In genomic region chr5:122885038-122885517, GRCh38 we compare ENCODE assay signal across 13 cellular contexts.
"Had no signal": no experiment of that assay in that cellular context is flagged by ENCODE, and none has a peak within 500 bp of the region (broad histone marks: within the 10 kb centered on the region; RNA-seq: fewer than 3 reads in every experiment).

No MANE protein-coding gene starts in this region.

- H3K27me3 ChIP-seq: gastrocnemius medialis, heart right ventricle, ovary, tibial artery had no signal

- H3K36me3 ChIP-seq: gastrocnemius medialis, heart right ventricle, ovary, tibial artery had no signal

- H3K27me3 Mint-ChIP-seq: dendritic cell treated with granulocyte-macrophage colony-stimulating factor and Interleukin-4, amounts not matched to agents 40 ng/mL and 50 ng/mL, for 4 days; effector memory CD8-positive, alpha-beta T cell; naive thymus-derived CD8-positive, alpha-beta T cell had no signal

- H3K4me3 ChIP-seq: gastrocnemius medialis, heart right ventricle, ovary, smooth muscle cell, tibial artery had no signal

- H3K4me3 Mint-ChIP-seq: dendritic cell treated with granulocyte-macrophage colony-stimulating factor and Interleukin-4, amounts not matched to agents 40 ng/mL and 50 ng/mL, for 4 days; effector memory CD8-positive, alpha-beta T cell; naive thymus-derived CD8-positive, alpha-beta T cell had no signal

- H3K4me1 Mint-ChIP-seq: naive thymus-derived CD8-positive, alpha-beta T cell had no signal

- H3K9me3 ChIP-seq: gastrocnemius medialis, ovary, tibial artery had no signal

- H3K4me2 ChIP-seq: smooth muscle cell had no signal

- H3K27ac Mint-ChIP-seq: dendritic cell treated with granulocyte-macrophage colony-stimulating factor and Interleukin-4, amounts not matched to agents 40 ng/mL and 50 ng/mL, for 4 days; effector memory CD8-positive, alpha-beta T cell had no signal

- H3K27ac ChIP-seq: epithelial cell of prostate, gastrocnemius medialis, heart right ventricle, ovary, tibial artery had no signal

- H3K9me3 Mint-ChIP-seq: dendritic cell treated with granulocyte-macrophage colony-stimulating factor and Interleukin-4, amounts not matched to agents 40 ng/mL and 50 ng/mL, for 4 days; effector memory CD8-positive, alpha-beta T cell had no signal

- DNase-seq: effector memory CD8-positive, alpha-beta T cell; gastrocnemius medialis; heart right ventricle; kidney glomerular epithelial cell; naive thymus-derived CD8-positive, alpha-beta T cell; ovary; right cardiac atrium; stimulated activated CD4-positive, alpha-beta T cell treated with anti-CD3 and anti-CD28 coated beads, Interleukin-2, amount 100 ng/mL, for 48 hours; stimulated activated naive CD4-positive, alpha-beta T cell treated with Interleukin-2 at 50 U/mL for 16 hours; tibial artery had no signal

- ATAC-seq: effector memory CD8-positive, alpha-beta T cell; gastrocnemius medialis; heart right ventricle; naive thymus-derived CD8-positive, alpha-beta T cell; right cardiac atrium had no signal
